8 cellular contexts compared by ENCODE assay signal in genomic region chr10:61904711-61905445, GRCh38. TPM values are rescaled to one million over a fixed set of nuclear protein-coding genes. Genes with fewer than 3 reads are reported as not detected.
DNase-seq lines count a peak whose midpoint lies in the region; TF ChIP-seq lines count a peak whose summit lies in the region.

No MANE protein-coding gene starts in this region.

- TF ChIP-seq CTCF in H9 (conservative IDR thresholded peaks at IDR 0.05) (peak; percentile 56), epithelial cell of esophagus (IDR thresholded peaks at IDR 0.05; ENCODE audit: insufficient read depth, low read depth, low read length, missing control alignments) (peak; percentile 30), nephron progenitor cell (IDR thresholded peaks at IDR 0.05) (peak; percentile 14)

- no peak overlapping the region for H3K9ac ChIP-seq in H9 (ENCODE audit: extremely low read depth, insufficient read length, low read length)

- no peak overlapping the region for H3T11ph ChIP-seq in H9 (ENCODE audit: low read length)

- H2AK5ac ChIP-seq in H9 (ENCODE audit: insufficient read length, low read length), result no peak overlapping the region

- no peak overlapping the region for H2BK15ac ChIP-seq in H9 (ENCODE audit: low read depth, low read length)

- no peaks in the 10 kb centered on the region for H3K79me1 ChIP-seq in H9 (ENCODE audit: insufficient read depth, low read depth, low read length, poor library complexity, severe bottlenecking)

- no peak overlapping the region for H2BK12ac ChIP-seq in H9 (ENCODE audit: insufficient read length, low read depth, low read length)

- peak overlapping the region; percentile 78 to 88; a peak in 4 of 5 replicates for H3K4me3 Mint-ChIP-seq in H9
- H3K4me3 Mint-ChIP-seq in nephron progenitor cell, result peak overlapping the region; percentile 97

- no peak overlapping the region for H4K91ac ChIP-seq in H9 (ENCODE audit: insufficient read length, low read depth, low read length)

- no peaks in the 10 kb centered on the region for H3K9me3 ChIP-seq in H9 (ENCODE audit: control insufficient read depth, low read depth, low read length)

- no peak overlapping the region for H2BK20ac ChIP-seq in H9 (ENCODE audit: low read depth, low read length, poor library complexity, severe bottlenecking)

- H4K5ac ChIP-seq in H9 (ENCODE audit: insufficient read length, low read depth, low read length), result no peak overlapping the region

- no peaks in the 10 kb centered on the region for H3K4me1 ChIP-seq in H9 (ENCODE audit: insufficient read depth, low read length)

- H3K4me3 ChIP-seq in epithelial cell of esophagus (ENCODE audit: low read length), result peak overlapping the region; percentile 79

- no peak overlapping the region for H3K27ac Mint-ChIP-seq in H9
- no peak overlapping the region for H3K27ac Mint-ChIP-seq in nephron progenitor cell

- H3K23me2 ChIP-seq in H9 (ENCODE audit: insufficient read length, low read depth, low read length, poor library complexity, severe bottlenecking), result peaks cover 35% of the 10 kb centered on the region

- no peak overlapping the region for H3K56ac ChIP-seq in H9 (ENCODE audit: insufficient read length, low read depth, low read length)

- peaks cover 4% of the 10 kb centered on the region; the same call in 1 of the 2 replicates for H3K27me3 ChIP-seq in H9 (ENCODE audit: insufficient read depth, low read length)

- H3K36me3 Mint-ChIP-seq in H9 (ENCODE audit: insufficient read depth in 1 of 3, low read depth in 3 of 3) (no peaks in the 10 kb centered on the region; a peak in 1 of 7 replicates), nephron progenitor cell (ENCODE audit: low read depth) (peaks cover 15% of the 10 kb centered on the region)

- no peak overlapping the region for H4K8ac ChIP-seq in H9 (replicated peaks; ENCODE audit: insufficient read length, low read depth, low read length)

- H2AFZ ChIP-seq in H9 (ENCODE audit: low read length), result no peak overlapping the region

- H3K79me2 ChIP-seq in H9 (ENCODE audit: insufficient read depth, low read length), result no peaks in the 10 kb centered on the region

- H4K20me1 ChIP-seq in H9 (ENCODE audit: control insufficient read depth, insufficient read depth, insufficient read length), result no peaks in the 10 kb centered on the region

- H3K23ac ChIP-seq in H9 (ENCODE audit: insufficient read length, low read depth, low read length), result no peak overlapping the region

- H2BK5ac ChIP-seq in H9 (ENCODE audit: insufficient read length, low read length), result no peak overlapping the region

- H3K4me1 Mint-ChIP-seq in H9 (peaks cover 24 to 32% of the 10 kb centered on the region in 2 experiments), nephron progenitor cell (peaks cover 24% of the 10 kb centered on the region)

- no peak overlapping the region for H3K27ac ChIP-seq in H9 (ENCODE audit: insufficient read length, low read depth, low read length)

- WGBS in H9 (ENCODE audit: extremely low coverage, insufficient read length, low lambda C conversion rate), result no CpG with 5 or more reads among the region's 5 CpGs

- H3K14ac ChIP-seq in H9 (ENCODE audit: insufficient read depth, low read length), result no peak overlapping the region

- peaks cover 41% of the 10 kb centered on the region for H3K27me3 Mint-ChIP-seq in H9 (ENCODE audit: low read depth)
- peaks cover 2% of the 10 kb centered on the region for H3K27me3 Mint-ChIP-seq in nephron progenitor cell (ENCODE audit: low read depth, poor library complexity)

- no peak overlapping the region for H3K4me2 ChIP-seq in H9 (ENCODE audit: insufficient read depth, insufficient read length, low read length)

- H3K18ac ChIP-seq in H9 (ENCODE audit: insufficient read length, low read depth, low read length), result no peak overlapping the region

- no peak overlapping the region for H3K4ac ChIP-seq in H9 (ENCODE audit: low read depth, low read length)

- peak; percentile 82 for DNase-seq in activated effector memory CD4-positive, alpha-beta T cell treated with anti-CD3 and anti-CD28 coated beads, Interleukin-2, amount 50 U/mL, for 16 hours
- DNase-seq in activated effector memory CD4-positive, alpha-beta T cell treated with Interleukin-2 at 50 U/mL for 16 hours, result no peak
- no peak for DNase-seq in H9
- peak; percentile 86 for DNase-seq in M059J (ENCODE audit: low read depth)
- peak; percentile 70 to 75 for DNase-seq in activated CD4-positive, alpha-beta T cell treated with anti-CD3 and anti-CD28 coated beads for 4 hours
- DNase-seq in epithelial cell of esophagus (ENCODE audit: low read depth), result peak; percentile 97
- peak; percentile 5 for DNase-seq in nephron progenitor cell
- no peak for DNase-seq in mesenteric fat pad (ENCODE audit: low spot score)

- no peaks in the 10 kb centered on the region; a peak in 1 of 5 replicates for H3K9me3 Mint-ChIP-seq in H9
- no peaks in the 10 kb centered on the region for H3K9me3 Mint-ChIP-seq in nephron progenitor cell

- no peak overlapping the region for H2BK120ac ChIP-seq in H9 (ENCODE audit: low read depth, low read length, poor library complexity, severe bottlenecking)

RNA-seq across cellular contexts. Expression of gene ARID5B, which starts 3.4 kb away (rescaled TPM):
- total RNA-seq in H9 (2021) (0.04 and 0.11 TPM in 2 replicates), mesenteric fat pad (126 TPM)
- total RNA-seq in M059J (2014; rRNA removed; shearing (Covaris generic)), result 31.1 and 43.9 TPM in 2 replicates

Comparison
In these comparisons a context has a peak if more than half of its experiments do, and no peak if none do; other contexts are left out.
1. DNase-seq: peak in activated effector memory CD4-positive, alpha-beta T cell treated with anti-CD3 and anti-CD28 coated beads, Interleukin-2, amount 50 U/mL, for 16 hours (single experiment), M059J (single experiment), activated CD4-positive, alpha-beta T cell treated with anti-CD3 and anti-CD28 coated beads for 4 hours (2 of 2), epithelial cell of esophagus (single experiment) and nephron progenitor cell (single experiment); none in activated effector memory CD4-positive, alpha-beta T cell treated with Interleukin-2 at 50 U/mL for 16 hours (single experiment), H9 (single experiment) and mesenteric fat pad (single experiment).
2. RNA of gene ARID5B, which starts 3.4 kb away (total RNA-seq): 126 TPM in mesenteric fat pad (single experiment) and 31.1 to 43.9 TPM in M059J; 0.04 to 0.11 TPM in H9; every median in the first group is over 10 times any median in the second.
3. Peak in every context shown above with its lines, with median percentiles within 50 percentile points of each other: CTCF ChIP-seq.